In the genomic region with DNA sequence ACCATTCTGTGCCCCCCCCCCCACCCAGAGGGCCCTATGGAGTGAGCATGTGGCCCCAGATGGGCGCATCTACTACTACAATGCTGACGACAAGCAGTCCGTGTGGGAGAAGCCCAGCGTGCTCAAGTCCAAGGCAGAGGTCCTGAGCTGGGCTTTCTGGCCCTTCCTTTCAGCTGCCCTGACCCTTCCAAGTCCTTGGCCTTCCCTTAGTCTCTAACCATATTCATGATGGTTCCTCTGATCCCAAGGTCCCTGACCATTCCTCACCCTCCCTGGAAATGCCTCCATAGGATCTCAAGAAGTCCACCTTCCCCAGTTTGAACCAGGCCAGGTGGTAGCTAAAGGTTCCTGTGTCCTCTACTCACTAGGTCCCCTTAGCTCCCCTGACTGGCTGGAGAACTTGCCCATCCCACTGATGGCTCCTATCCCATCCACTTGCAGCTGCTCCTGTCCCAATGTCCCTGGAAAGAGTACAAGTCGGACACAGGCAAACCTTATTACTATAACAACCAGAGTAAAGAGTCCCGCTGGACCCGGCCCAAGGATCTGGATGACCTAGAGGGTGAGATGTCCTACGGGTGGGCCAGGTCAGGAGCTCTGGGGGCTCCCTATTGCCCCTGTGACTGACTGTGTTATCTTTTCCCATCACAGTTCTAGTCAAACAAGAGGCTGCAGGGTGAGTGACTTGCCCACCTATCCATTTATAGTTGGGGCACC, we compare ENCODE assay signal across 1 cellular context.
TF ChIP-seq lines count a peak whose summit lies in the region.

No MANE protein-coding gene starts in this region.

TF ChIP-seq in IMR-90, 13 proteins besides CTCF, POLR2A, EP300 and RAD21 (continued from another document):
- TF ChIP-seq, protein P1, sequence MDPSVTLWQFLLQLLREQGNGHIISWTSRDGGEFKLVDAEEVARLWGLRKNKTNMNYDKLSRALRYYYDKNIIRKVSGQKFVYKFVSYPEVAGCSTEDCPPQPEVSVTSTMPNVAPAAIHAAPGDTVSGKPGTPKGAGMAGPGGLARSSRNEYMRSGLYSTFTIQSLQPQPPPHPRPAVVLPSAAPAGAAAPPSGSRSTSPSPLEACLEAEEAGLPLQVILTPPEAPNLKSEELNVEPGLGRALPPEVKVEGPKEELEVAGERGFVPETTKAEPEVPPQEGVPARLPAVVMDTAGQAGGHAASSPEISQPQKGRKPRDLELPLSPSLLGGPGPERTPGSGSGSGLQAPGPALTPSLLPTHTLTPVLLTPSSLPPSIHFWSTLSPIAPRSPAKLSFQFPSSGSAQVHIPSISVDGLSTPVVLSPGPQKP (IDR thresholded peaks at IDR 0.05; ENCODE audit: borderline replicate concordance, low read depth, low read length) = no peak
- TF ChIP-seq CEBPB (IDR thresholded peaks at IDR 0.05; ENCODE audit: low read depth, low read length) (no peak), MXI1 (IDR thresholded peaks at IDR 0.05; ENCODE audit: borderline replicate concordance, low read depth, low read length) (no peak), NFE2L2 (IDR thresholded peaks at IDR 0.05; ENCODE audit: low read depth, low read length) (no peak), CHD1 (IDR thresholded peaks at IDR 0.05; ENCODE audit: low read depth, low read length) (no peak)
- TF ChIP-seq, protein P2, sequence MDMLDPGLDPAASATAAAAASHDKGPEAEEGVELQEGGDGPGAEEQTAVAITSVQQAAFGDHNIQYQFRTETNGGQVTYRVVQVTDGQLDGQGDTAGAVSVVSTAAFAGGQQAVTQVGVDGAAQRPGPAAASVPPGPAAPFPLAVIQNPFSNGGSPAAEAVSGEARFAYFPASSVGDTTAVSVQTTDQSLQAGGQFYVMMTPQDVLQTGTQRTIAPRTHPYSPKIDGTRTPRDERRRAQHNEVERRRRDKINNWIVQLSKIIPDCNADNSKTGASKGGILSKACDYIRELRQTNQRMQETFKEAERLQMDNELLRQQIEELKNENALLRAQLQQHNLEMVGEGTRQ (IDR thresholded peaks at IDR 0.05; ENCODE audit: low read depth, low read length) = no peak
